Comparison of ENCODE assay signal across 1 cellular context in genomic region chr17:41801374-41802062, GRCh38.
TF ChIP-seq lines count a peak whose summit lies in the region.

No MANE protein-coding gene starts in this region.

TF ChIP-seq in HepG2, 621 proteins besides CTCF, POLR2A, EP300 and RAD21 (continued from another document and continues in another):
- no peak for TF ChIP-seq HNF1A (IDR thresholded peaks at IDR 0.05; ENCODE audit: low read depth)
- TF ChIP-seq HNF1A (CRISPR knock-in tag; IDR thresholded peaks at IDR 0.05; ENCODE audit: borderline replicate concordance), result peak; percentile 65
- no peak; the same call in 1 of the 2 replicates for TF ChIP-seq ZNF350 (CRISPR knock-in tag; IDR thresholded peaks at IDR 0.05; ENCODE audit: borderline replicate concordance, low read depth)
- no peak for TF ChIP-seq MBD4 (IDR thresholded peaks at IDR 0.05; ENCODE audit: borderline replicate concordance, low read length)
- TF ChIP-seq IRX3 (CRISPR knock-in tag; IDR thresholded peaks at IDR 0.05; ENCODE audit: borderline replicate concordance, low read depth), result no peak
- TF ChIP-seq KAT8 (CRISPR knock-in tag; IDR thresholded peaks at IDR 0.05), result no peak; the same call in 1 of the 2 replicates
- no peak for TF ChIP-seq ATF6 (CRISPR knock-in tag; conservative IDR thresholded peaks at IDR 0.05)
- 0 out of 2 replicates have a peak, but pooled peaks have one; percentile 20 for TF ChIP-seq FOXP4 (CRISPR knock-in tag; IDR thresholded peaks at IDR 0.05)
- TF ChIP-seq RXRA (CRISPR knock-in tag; IDR thresholded peaks at IDR 0.05), result peak; percentile 26; the same call in 1 of the 2 replicates
- no peak for TF ChIP-seq ZNF660 (CRISPR knock-in tag; IDR thresholded peaks at IDR 0.05; ENCODE audit: borderline replicate concordance, low read depth)
- TF ChIP-seq POLR2G (IDR thresholded peaks at IDR 0.05; ENCODE audit: low read depth, low read length), result peak; percentile 63
- TF ChIP-seq ZNF839 (CRISPR knock-in tag; IDR thresholded peaks at IDR 0.05; ENCODE audit: borderline replicate concordance), result no peak
- 0 out of 2 replicates have a peak, but pooled peaks have one; percentile 49 for TF ChIP-seq ATF7-NPFF (CRISPR knock-in tag; IDR thresholded peaks at IDR 0.05; ENCODE audit: low read depth)
- TF ChIP-seq ATF2 (CRISPR knock-in tag; IDR thresholded peaks at IDR 0.05), result peak; percentile 62
- TF ChIP-seq FOXK1 (CRISPR knock-in tag; IDR thresholded peaks at IDR 0.05; ENCODE audit: borderline replicate concordance, low read depth), result peak; percentile 21; the same call in 1 of the 2 replicates
- TF ChIP-seq FOXA3 (CRISPR knock-in tag; IDR thresholded peaks at IDR 0.05), result peak; percentile 48; the same call in 1 of the 2 replicates
- 0 out of 2 replicates have a peak, but pooled peaks have one; percentile 36 for TF ChIP-seq GFI1 (CRISPR knock-in tag; IDR thresholded peaks at IDR 0.05; ENCODE audit: borderline replicate concordance)
- 0 out of 2 replicates have a peak, but pooled peaks have one; percentile 71 for TF ChIP-seq PAWR (CRISPR knock-in tag; IDR thresholded peaks at IDR 0.05; ENCODE audit: borderline replicate concordance)
- no peak for TF ChIP-seq REST (IDR thresholded peaks at IDR 0.05; ENCODE audit: borderline replicate concordance in 1 of 2, low read depth in 1 of 2, low read length in 2 of 2)
- TF ChIP-seq, protein P1, sequence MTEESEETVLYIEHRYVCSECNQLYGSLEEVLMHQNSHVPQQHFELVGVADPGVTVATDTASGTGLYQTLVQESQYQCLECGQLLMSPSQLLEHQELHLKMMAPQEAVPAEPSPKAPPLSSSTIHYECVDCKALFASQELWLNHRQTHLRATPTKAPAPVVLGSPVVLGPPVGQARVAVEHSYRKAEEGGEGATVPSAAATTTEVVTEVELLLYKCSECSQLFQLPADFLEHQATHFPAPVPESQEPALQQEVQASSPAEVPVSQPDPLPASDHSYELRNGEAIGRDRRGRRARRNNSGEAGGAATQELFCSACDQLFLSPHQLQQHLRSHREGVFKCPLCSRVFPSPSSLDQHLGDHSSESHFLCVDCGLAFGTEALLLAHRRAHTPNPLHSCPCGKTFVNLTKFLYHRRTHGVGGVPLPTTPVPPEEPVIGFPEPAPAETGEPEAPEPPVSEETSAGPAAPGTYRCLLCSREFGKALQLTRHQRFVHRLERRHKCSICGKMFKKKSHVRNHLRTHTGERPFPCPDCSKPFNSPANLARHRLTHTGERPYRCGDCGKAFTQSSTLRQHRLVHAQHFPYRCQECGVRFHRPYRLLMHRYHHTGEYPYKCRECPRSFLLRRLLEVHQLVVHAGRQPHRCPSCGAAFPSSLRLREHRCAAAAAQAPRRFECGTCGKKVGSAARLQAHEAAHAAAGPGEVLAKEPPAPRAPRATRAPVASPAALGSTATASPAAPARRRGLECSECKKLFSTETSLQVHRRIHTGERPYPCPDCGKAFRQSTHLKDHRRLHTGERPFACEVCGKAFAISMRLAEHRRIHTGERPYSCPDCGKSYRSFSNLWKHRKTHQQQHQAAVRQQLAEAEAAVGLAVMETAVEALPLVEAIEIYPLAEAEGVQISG (CRISPR knock-in tag; IDR thresholded peaks at IDR 0.05), result peak; percentile 45; the same call in 1 of the 2 replicates
- no peak for TF ChIP-seq HOXA5 (CRISPR knock-in tag; IDR thresholded peaks at IDR 0.05)
- no peak for TF ChIP-seq LCORL (IDR thresholded peaks at IDR 0.05)
- peak; percentile 62; the same call in 1 of the 2 replicates for TF ChIP-seq LCORL (CRISPR knock-in tag; IDR thresholded peaks at IDR 0.05)
- TF ChIP-seq ZNF484 (CRISPR knock-in tag; IDR thresholded peaks at IDR 0.05; ENCODE audit: borderline replicate concordance, low read depth), result no peak
- TF ChIP-seq ARID4A (CRISPR knock-in tag; IDR thresholded peaks at IDR 0.05; ENCODE audit: borderline replicate concordance), result peak; percentile 39; the same call in 1 of the 2 replicates
- TF ChIP-seq ZNF431 (CRISPR knock-in tag; IDR thresholded peaks at IDR 0.05; ENCODE audit: borderline replicate concordance, low read depth), result no peak
- peak; percentile 94 for TF ChIP-seq SIX1 (CRISPR knock-in tag; IDR thresholded peaks at IDR 0.05; ENCODE audit: borderline replicate concordance)
- no peak for TF ChIP-seq SP1 (IDR thresholded peaks at IDR 0.05)
- TF ChIP-seq SP1 (CRISPR knock-in tag; IDR thresholded peaks at IDR 0.05), result peak; percentile 44; the same call in 1 of the 2 replicates
- TF ChIP-seq, protein P2, sequence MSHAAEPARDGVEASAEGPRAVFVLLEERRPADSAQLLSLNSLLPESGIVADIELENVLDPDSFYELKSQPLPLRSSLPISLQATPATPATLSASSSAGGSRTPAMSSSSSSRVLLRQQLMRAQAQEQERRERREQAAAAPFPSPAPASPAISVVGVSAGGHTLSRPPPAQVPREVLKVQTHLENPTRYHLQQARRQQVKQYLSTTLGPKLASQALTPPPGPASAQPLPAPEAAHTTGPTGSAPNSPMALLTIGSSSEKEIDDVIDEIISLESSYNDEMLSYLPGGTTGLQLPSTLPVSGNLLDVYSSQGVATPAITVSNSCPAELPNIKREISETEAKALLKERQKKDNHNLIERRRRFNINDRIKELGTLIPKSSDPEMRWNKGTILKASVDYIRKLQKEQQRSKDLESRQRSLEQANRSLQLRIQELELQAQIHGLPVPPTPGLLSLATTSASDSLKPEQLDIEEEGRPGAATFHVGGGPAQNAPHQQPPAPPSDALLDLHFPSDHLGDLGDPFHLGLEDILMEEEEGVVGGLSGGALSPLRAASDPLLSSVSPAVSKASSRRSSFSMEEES (CRISPR knock-in tag; IDR thresholded peaks at IDR 0.05), result no peak
- TF ChIP-seq NFIC (IDR thresholded peaks at IDR 0.05; ENCODE audit: low read length), result no peak
- 0 out of 2 replicates have a peak, but pooled peaks have one; percentile 28 for TF ChIP-seq AHR (CRISPR knock-in tag; IDR thresholded peaks at IDR 0.05)
- TF ChIP-seq EED (CRISPR knock-in tag; IDR thresholded peaks at IDR 0.05), result peak; percentile 28; the same call in 1 of the 2 replicates
